ENCODE assay signal across 12 cellular contexts in the genomic region with DNA sequence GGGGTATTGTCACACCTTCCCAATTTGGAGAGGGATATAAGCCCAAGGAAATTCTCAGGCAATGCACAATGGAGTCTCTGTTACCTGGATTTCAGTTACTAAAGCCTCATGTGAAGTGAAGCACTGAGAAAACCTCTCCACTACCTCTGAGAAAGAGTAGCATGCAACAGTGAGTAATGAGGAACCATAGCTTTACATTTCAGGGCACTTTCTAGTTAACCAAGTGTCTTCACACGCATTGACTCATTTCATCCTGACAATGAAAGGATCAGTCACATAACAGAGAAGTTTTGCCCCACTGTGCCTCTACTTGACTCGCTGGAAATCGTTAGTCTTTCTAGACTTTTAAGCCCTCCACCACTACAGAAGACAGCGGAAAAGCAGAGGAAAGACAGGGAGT.
DNase-seq lines count a peak whose midpoint lies in the region; ATAC-seq and TF ChIP-seq lines count a peak whose summit lies in the region.
"Had no signal": no experiment of that assay in that cellular context is flagged by ENCODE, and none has a peak within 500 bp of the region (broad histone marks: within the 10 kb centered on the region; RNA-seq: fewer than 3 reads in every experiment).

No MANE protein-coding gene starts in this region.

- H3K27ac Mint-ChIP-seq in activated naive CD8-positive, alpha-beta T cell treated with anti-CD3 and anti-CD28 coated beads, Interleukin-2, amount 50 U/mL, for 24 hours: peak overlapping the region; percentile 4
- H3K27ac Mint-ChIP-seq in activated naive CD8-positive, alpha-beta T cell treated with anti-CD3 and anti-CD28 coated beads for 36 hours: no peak overlapping the region
- no peak overlapping the region for H3K27ac Mint-ChIP-seq in immature natural killer cell
- H3K27ac Mint-ChIP-seq: activated naive CD8-positive, alpha-beta T cell had no signal

- H3K27me3 Mint-ChIP-seq in activated naive CD8-positive, alpha-beta T cell treated with anti-CD3 and anti-CD28 coated beads, Interleukin-2, amount 50 U/mL, for 24 hours: no peaks in the 10 kb centered on the region
- no peaks in the 10 kb centered on the region for H3K27me3 Mint-ChIP-seq in activated naive CD8-positive, alpha-beta T cell treated with anti-CD3 and anti-CD28 coated beads for 36 hours
- H3K27me3 Mint-ChIP-seq in immature natural killer cell (ENCODE audit: low read depth in 3 of 3): peaks cover 8 to 21% (median 13%) of the 10 kb centered on the region in 3 donors

- H3K27me3 ChIP-seq in testis: no peaks in the 10 kb centered on the region

- H3K36me3 Mint-ChIP-seq in activated naive CD8-positive, alpha-beta T cell treated with anti-CD3 and anti-CD28 coated beads, Interleukin-2, amount 50 U/mL, for 24 hours (ENCODE audit: low read depth): no peaks in the 10 kb centered on the region
- H3K36me3 Mint-ChIP-seq in activated naive CD8-positive, alpha-beta T cell treated with anti-CD3 and anti-CD28 coated beads for 36 hours: no peaks in the 10 kb centered on the region
- no peaks in the 10 kb centered on the region for H3K36me3 Mint-ChIP-seq in immature natural killer cell
- H3K36me3 Mint-ChIP-seq: activated naive CD8-positive, alpha-beta T cell had no signal

- H3K36me3 ChIP-seq in testis (ENCODE audit: low read depth, missing control alignments): no peaks in the 10 kb centered on the region

- ATAC-seq in activated naive CD8-positive, alpha-beta T cell treated with anti-CD3 and anti-CD28 coated beads, Interleukin-2, amount 50 U/mL, for 24 hours: peak; percentile 13
- peak; percentile 63 for ATAC-seq in GM21786 (IDR thresholded peaks at IDR 0.05; ENCODE audit: unreplicated experiment)
- peak; percentile 72 for ATAC-seq in HG03342 (IDR thresholded peaks at IDR 0.05; ENCODE audit: unreplicated experiment)

- TF ChIP-seq POLR2A in testis (IDR thresholded peaks at IDR 0.05): no peak

- H3K4me1 ChIP-seq in testis: peaks cover 4% of the 10 kb centered on the region

- no peak overlapping the region for H3K4me3 ChIP-seq in testis

- peaks cover 43% of the 10 kb centered on the region for H3K4me1 Mint-ChIP-seq in activated naive CD8-positive, alpha-beta T cell treated with anti-CD3 and anti-CD28 coated beads, Interleukin-2, amount 50 U/mL, for 24 hours
- H3K4me1 Mint-ChIP-seq in activated naive CD8-positive, alpha-beta T cell treated with anti-CD3 and anti-CD28 coated beads for 36 hours: peaks cover 19% of the 10 kb centered on the region
- H3K4me1 Mint-ChIP-seq in immature natural killer cell: peaks cover 14 to 16% of the 10 kb centered on the region in 2 donors

- no peak overlapping the region for H3K27ac ChIP-seq in testis

- no peak for DNase-seq in activated naive CD8-positive, alpha-beta T cell treated with anti-CD3 and anti-CD28 coated beads, Interleukin-2, amount 50 U/mL, for 24 hours
- no peak for DNase-seq in activated naive CD8-positive, alpha-beta T cell treated with anti-CD3 and anti-CD28 coated beads for 36 hours
- DNase-seq in activated gamma-delta T cell treated with Interleukin-2 at 50 U/mL for 16 hours (no peak), NCI-H2081 treated with DMSO at 0.1 percent for 48 hours (lab: John Stamatoyannopoulos, UW) (no peak), testis (no peak), immature natural killer cell (no peak)
- DNase-seq: activated CD4-positive, CD25-positive, alpha-beta regulatory T cell treated with anti-CD3 and anti-CD28 coated beads, Interleukin-2, amount 50 U/mL, for 72 hours; hypothalamus; NCI-H1436 treated with DMSO at 0.1 percent for 48 hours had no signal

- no peak overlapping the region for H3K4me3 Mint-ChIP-seq in activated naive CD8-positive, alpha-beta T cell treated with anti-CD3 and anti-CD28 coated beads, Interleukin-2, amount 50 U/mL, for 24 hours
- no peak overlapping the region for H3K4me3 Mint-ChIP-seq in activated naive CD8-positive, alpha-beta T cell treated with anti-CD3 and anti-CD28 coated beads for 36 hours
- H3K4me3 Mint-ChIP-seq in immature natural killer cell: no peak overlapping the region
- H3K4me3 Mint-ChIP-seq: activated naive CD8-positive, alpha-beta T cell had no signal

- H3K9me3 Mint-ChIP-seq in activated naive CD8-positive, alpha-beta T cell treated with anti-CD3 and anti-CD28 coated beads, Interleukin-2, amount 50 U/mL, for 24 hours: no peaks in the 10 kb centered on the region
- H3K9me3 Mint-ChIP-seq in activated naive CD8-positive, alpha-beta T cell treated with anti-CD3 and anti-CD28 coated beads for 36 hours: no peaks in the 10 kb centered on the region
- H3K9me3 Mint-ChIP-seq in immature natural killer cell: no peaks in the 10 kb centered on the region

- intact Hi-C loops in testis (cut with DNase I; ENCODE audit: low total_unique reads): no loop called here

- no peaks in the 10 kb centered on the region for H3K9me3 ChIP-seq in testis

- WGBS in testis, 2 donors: 95 to 97% methylated on average over 4 of the region's 4 CpGs

- no peak for TF ChIP-seq CTCF in testis (IDR thresholded peaks at IDR 0.05)

Comparison
In these comparisons a context has a peak if more than half of its experiments do, and no peak if none do; other contexts are left out.
1. ATAC-seq: peak in every context shown above with its lines; median percentile 72 in HG03342; 63 in GM21786; 13 in activated naive CD8-positive, alpha-beta T cell treated with anti-CD3 and anti-CD28 coated beads, Interleukin-2, amount 50 U/mL, for 24 hours.